In genomic region chr1:91526496-91526895, GRCh38 we compare ENCODE assay signal across 20 cellular contexts. TPM values are rescaled to one million over a fixed set of nuclear protein-coding genes. Genes with fewer than 3 reads are reported as not detected.
DNase-seq lines count a peak whose midpoint lies in the region; ATAC-seq, FAIRE-seq and TF ChIP-seq lines count a peak whose summit lies in the region.
"Had no signal": no experiment of that assay in that cellular context is flagged by ENCODE, and none has a peak within 500 bp of the region (broad histone marks: within the 10 kb centered on the region; RNA-seq: fewer than 3 reads in every experiment).

No MANE protein-coding gene starts in this region.

- H3K9ac ChIP-seq in K562 (ENCODE audit: insufficient read depth in 1 of 2, low read depth in 2 of 2, low read length in 2 of 2) (no peak overlapping the region), kidney (ENCODE audit: low read length in 2 of 2) (no peak overlapping the region)

- H3K4me2 ChIP-seq in K562 (ENCODE audit: insufficient read depth, low read length) = no peak overlapping the region

- H3K27me3 Mint-ChIP-seq in progenitor cell of endocrine pancreas = no peaks in the 10 kb centered on the region
- H3K27me3 Mint-ChIP-seq: activated T-helper 17 cell treated with anti-CD3 and anti-CD28 coated beads, Interleukin-2, amount 50 U/mL, for 72 hours had no signal

- H3K79me2 ChIP-seq in K562 (ENCODE audit: control insufficient read depth, insufficient read depth, low read length) = no peaks in the 10 kb centered on the region

- CTCF ChIA-PET in K562 (lab: Yijun Ruan, JAX; ENCODE audit: low intra/inter-chr PET ratio) = no interaction called here

- WGBS in K562 (ENCODE audit: insufficient coverage, low coverage, missing lambda C conversion rate) = 61% methylated on average over 5 of the region's 5 CpGs
- WGBS in gastroesophageal sphincter (ENCODE audit: low coverage in 1 of 2), 2 donors = 31 to 34% methylated on average over 5 of the region's 5 CpGs

- DNase-seq in EH (ENCODE audit: low read depth) (peak; percentile 65), K562 (ENCODE audit: extremely low read depth in 1 of 4, low spot score in 3 of 4) (no peak), progenitor cell of endocrine pancreas (ENCODE audit: low spot score, unreplicated experiment) (no peak), DMS53 (lab: John Stamatoyannopoulos, UW) (no peak), kidney (no peak)
- DNase-seq in stimulated activated naive CD4-positive, alpha-beta T cell treated with Interleukin-2 at 50 U/mL for 16 hours (lab: John Stamatoyannopoulos, UW) = no peak
- DNase-seq: hypothalamus; mesendoderm; NCI-H1092; NCI-H2107; NCI-H526; stimulated activated CD4-positive, alpha-beta T cell treated with anti-CD3 and anti-CD28 coated beads, Interleukin-15, amount 100 ng/mL, for 24 hours; thyroid gland had no signal

- TF ChIP-seq RAD21 in K562 (CRISPR knock-in tag; conservative IDR thresholded peaks at IDR 0.05 in 1 of 2, IDR thresholded peaks at IDR 0.05 in 1 of 2) = no peak

- H3K4me1 Mint-ChIP-seq in progenitor cell of endocrine pancreas (ENCODE audit: low read depth) = peaks cover 12% of the 10 kb centered on the region

- TF ChIP-seq POLR2A in K562 (conservative IDR thresholded peaks at IDR 0.05) (no peak), gastroesophageal sphincter (IDR thresholded peaks at IDR 0.05) (no peak)

- H3K4me3 ChIP-seq in K562 = no peak overlapping the region
- H3K4me3 ChIP-seq in gastroesophageal sphincter = no peak overlapping the region
- H3K4me3 ChIP-seq in kidney (ENCODE audit: low read length in 2 of 2) = no peak overlapping the region
- H3K4me3 ChIP-seq: cardiac muscle cell, thyroid gland had no signal

- TF ChIP-seq CTCF in K562 (IDR thresholded peaks at IDR 0.05 in 2 of 3, conservative IDR thresholded peaks at IDR 0.05 in 1 of 3; ENCODE audit: insufficient read depth in 2 of 3, low read depth in 1 of 3, low read length in 3 of 3) (no peak), gastroesophageal sphincter (IDR thresholded peaks at IDR 0.05) (no peak), progenitor cell of endocrine pancreas (IDR thresholded peaks at IDR 0.05; ENCODE audit: unreplicated experiment) (no peak), kidney (IDR thresholded peaks at IDR 0.05; ENCODE audit: borderline replicate concordance, extremely low read depth, insufficient read depth) (no peak)

- no peaks in the 10 kb centered on the region for H3K9me3 ChIP-seq in K562 (replicated peaks; ENCODE audit: control insufficient read depth, insufficient read depth, low read depth, low read length)
- no peaks in the 10 kb centered on the region for H3K9me3 ChIP-seq in gastroesophageal sphincter
- no peaks in the 10 kb centered on the region for H3K9me3 ChIP-seq in kidney (ENCODE audit: control insufficient read depth in 1 of 2, low read length in 2 of 2)
- H3K9me3 ChIP-seq: thyroid gland had no signal

- in situ Hi-C loops in K562 (cut with MboI) = loop anchor here (25.0 kb wide), 1 partner anchor 1086 kb away; no protein-coding TSS in a partner anchor

- H3K9me3 Mint-ChIP-seq in progenitor cell of endocrine pancreas (ENCODE audit: low read depth) = no peaks in the 10 kb centered on the region
- H3K9me3 Mint-ChIP-seq: activated T-helper 17 cell treated with anti-CD3 and anti-CD28 coated beads, Interleukin-2, amount 50 U/mL, for 72 hours had no signal

- TF ChIP-seq EP300 in K562 (IDR thresholded peaks at IDR 0.05; ENCODE audit: low read length) (no peak), gastroesophageal sphincter (IDR thresholded peaks at IDR 0.05) (peak; percentile 7)

- H3K4me1 ChIP-seq in K562 (replicated peaks in 1 of 2; ENCODE audit: control insufficient read depth in 2 of 2, insufficient read depth in 2 of 2, low read length in 2 of 2) (no peaks in the 10 kb centered on the region), gastroesophageal sphincter (peaks cover 0 to 43% (median 6%) of the 10 kb centered on the region in 3 donors), kidney (ENCODE audit: control insufficient read depth in 1 of 2, insufficient read depth in 1 of 2, low read depth in 1 of 2, low read length in 2 of 2) (no peaks in the 10 kb centered on the region)

- no peaks in the 10 kb centered on the region for H3K9me1 ChIP-seq in K562 (ENCODE audit: control insufficient read depth, insufficient read depth, low read length)

- H3K4me3 Mint-ChIP-seq in progenitor cell of endocrine pancreas (ENCODE audit: low read depth) = no peak overlapping the region
- H3K4me3 Mint-ChIP-seq: activated T-helper 17 cell treated with anti-CD3 and anti-CD28 coated beads, Interleukin-2, amount 50 U/mL, for 72 hours had no signal

- peak overlapping the region; percentile 64 for H3K27ac Mint-ChIP-seq in progenitor cell of endocrine pancreas
- H3K27ac Mint-ChIP-seq: activated T-helper 17 cell treated with anti-CD3 and anti-CD28 coated beads, Interleukin-2, amount 50 U/mL, for 72 hours had no signal

- FAIRE-seq in K562 (lab: Jason Lieb, UNC) (no peak), kidney (lab: Jason Lieb, UNC) (no peak)

- intact Hi-C loops in K562 (cut with micrococcal nuclease) (loop anchor here (10.0 kb wide), 1 partner anchor 768 kb away; the partner anchor contains the start of genes GLMN and RPAP2), kidney (cut with DNase I) (no loop called here)

- H3K36me3 ChIP-seq in K562 (ENCODE audit: control insufficient read depth, insufficient read depth, low read length) = peaks cover 31% of the 10 kb centered on the region; the same call in 1 of the 3 replicates
- no peaks in the 10 kb centered on the region for H3K36me3 ChIP-seq in gastroesophageal sphincter
- H3K36me3 ChIP-seq in kidney (ENCODE audit: control insufficient read depth in 1 of 2, insufficient read depth in 2 of 2, low read length in 2 of 2) = no peaks in the 10 kb centered on the region
- H3K36me3 ChIP-seq: cardiac muscle cell, thyroid gland had no signal

- H4K20me1 ChIP-seq in K562 (replicated peaks; ENCODE audit: control insufficient read depth, insufficient read depth, low read length) = no peaks in the 10 kb centered on the region

- H3K27me3 ChIP-seq in K562 (ENCODE audit: control insufficient read depth in 2 of 2, insufficient read depth in 2 of 2, low read length in 2 of 2) (no peaks in the 10 kb centered on the region), gastroesophageal sphincter (no peaks in the 10 kb centered on the region)
- H3K27me3 ChIP-seq: cardiac muscle cell, thyroid gland had no signal

- no peak overlapping the region for H2AFZ ChIP-seq in K562 (ENCODE audit: low read depth, low read length)

- H3K36me3 Mint-ChIP-seq in progenitor cell of endocrine pancreas (ENCODE audit: insufficient read depth) = no peaks in the 10 kb centered on the region

- ATAC-seq in K562 = no peak
- no peak for ATAC-seq in gastroesophageal sphincter
- no peak for ATAC-seq in HG03095 (IDR thresholded peaks at IDR 0.05; ENCODE audit: unreplicated experiment)
- ATAC-seq: activated T-helper 17 cell treated with anti-CD3 and anti-CD28 coated beads, Interleukin-2, amount 50 U/mL, for 72 hours; SK-N-SH treated with all-trans-retinoic acid at 6 μM for 48 hours had no signal

- no TSS peak for BruUV-seq in K562 (replicated peaks; lab: Mats Ljungman, UMichigan)

- POLR2A ChIA-PET in K562 (lab: Yijun Ruan, JAX) = interaction anchor here (0.6 to 1.2 kb wide), 3 partner anchors 9 to 22 kb away, joined by 3 to 4 read pairs (median 3); no protein-coding TSS in a partner anchor

- H3K27ac ChIP-seq in K562 (ENCODE audit: extremely low read depth, low read depth, low read length) (no peak overlapping the region), gastroesophageal sphincter (peak overlapping the region in 3 of 4 donors; percentile 17 to 44 (median 38)), kidney (ENCODE audit: low read depth in 2 of 2, low read length in 2 of 2) (no peak overlapping the region)
- H3K27ac ChIP-seq: cardiac muscle cell, epithelial cell of prostate, RWPE1, thyroid gland had no signal

TF ChIP-seq in K562, 482 proteins besides CTCF, POLR2A, EP300 and RAD21 (continues in another document):
- TF ChIP-seq ZNF324 (CRISPR knock-in tag; IDR thresholded peaks at IDR 0.05) (no peak), SMAD1 (IDR thresholded peaks at IDR 0.05; ENCODE audit: low read depth, low read length, partially characterized antibody) (no peak), STAT5A (IDR thresholded peaks at IDR 0.05; ENCODE audit: borderline replicate concordance, low read length) (no peak), SRSF7 (optimal IDR thresholded peaks at IDR 0.05; ENCODE audit: low read depth, low read length) (no peak), ID3 (CRISPR knock-in tag; IDR thresholded peaks at IDR 0.05) (no peak), ID3 (tag; IDR thresholded peaks at IDR 0.05) (0 out of 2 replicates have a peak, but pooled peaks have one; percentile 32), ZNF175 (CRISPR knock-in tag; IDR thresholded peaks at IDR 0.05; ENCODE audit: low read depth) (peak; percentile 42; the same call in 1 of the 2 replicates), POLR2H (tag; IDR thresholded peaks at IDR 0.05; ENCODE audit: low read depth) (no peak)

RNA-seq across cellular contexts. Expression of gene CDC7, which starts 25.8 kb away (rescaled TPM):
- total RNA-seq in K562 (2011; cell fraction: chromatin; rRNA removed; ENCODE audit: low replicate concordance) = 18.0 and 54.7 TPM in 2 replicates
- total RNA-seq in K562 (2011; cell fraction: nucleolus; rRNA removed) = 8.5 and 10.9 TPM in 2 replicates
- 18.6 and 26.0 TPM in 2 replicates for total RNA-seq in K562 (2011; cell fraction: nucleoplasm; rRNA removed)
- 24.8 and 27.3 TPM in 2 replicates for total RNA-seq in K562 (2014; rRNA removed)
- total RNA-seq in K562 (2014; rRNA removed; fragmentation: Illumina TruSeq; extraction: Trizol) = 44.2 and 50.5 TPM in 2 replicates
- 41.2 and 45.5 TPM in 2 replicates for total RNA-seq in K562 (2015; rRNA removed; fragmentation: Illumina TruSeq; extraction: Trizol)
- 36.8 and 37.6 TPM in 2 replicates for total RNA-seq in K562 (2021)
- polyA plus RNA-seq in K562 (2011; rRNA removed) = 41.4 and 56.6 TPM in 2 replicates
- polyA plus RNA-seq in K562 (2011; cell fraction: cytosol; rRNA removed) = 7.6 and 15.3 TPM in 2 replicates
- 47.4 and 67.9 TPM in 2 replicates for polyA plus RNA-seq in K562 (2011; cell fraction: nucleus; rRNA removed)
- polyA plus RNA-seq in K562 (2012) = 18.2 and 27.1 TPM in 2 replicates
- polyA plus RNA-seq in K562 (2014; fragmentation: Illumina TruSeq; extraction: Trizol) = 37.1 and 48.2 TPM in 2 replicates
- polyA plus RNA-seq in K562 (2014; fragmentation: Nextera tagmentation; extraction: Ambion mirVana) = 10 to 100 TPM; 22.3 to 66.8 TPM
- 41.6 and 44.4 TPM in 2 replicates for polyA plus RNA-seq in K562 (2014; rRNA removed)
- polyA minus RNA-seq in K562 (2011; rRNA and poly(A)+ RNA removed) = 29.5 and 33.9 TPM in 2 replicates
- 27.4 and 31.3 TPM in 2 replicates for polyA minus RNA-seq in K562 (2011; cell fraction: cytosol; rRNA and poly(A)+ RNA removed)
- 16.4 and 29.8 TPM in 2 replicates for polyA minus RNA-seq in K562 (2011; cell fraction: nucleus; rRNA and poly(A)+ RNA removed)
- 1 to 10 TPM in 3 of 4 donors, under 1 TPM in 1; 0.31 to 3.2 (median 1.4) TPM for total RNA-seq in gastroesophageal sphincter
- 26.9 and 29.9 TPM in 2 replicates for total RNA-seq in progenitor cell of endocrine pancreas
- total RNA-seq in kidney = 3.2 TPM
- polyA plus RNA-seq in kidney (ENCODE audit: insufficient read depth, low read depth, low replicate concordance) = 1.4 TPM

Comparison
In these comparisons a context has a peak if more than half of its experiments do, and no peak if none do; other contexts are left out.
1. H3K27ac ChIP-seq: peak in gastroesophageal sphincter (3 of 4); none in K562 (single experiment) and kidney (0 of 2).